In genomic region chr16:56787185-56787584, GRCh38 we compare ENCODE assay signal across 1 cellular context.
TF ChIP-seq lines count a peak whose summit lies in the region.

No MANE protein-coding gene starts in this region.

TF ChIP-seq in IMR-90, 13 proteins besides CTCF, POLR2A, EP300 and RAD21 (continued from another document):
- TF ChIP-seq ELK1 (IDR thresholded peaks at IDR 0.05; ENCODE audit: borderline replicate concordance, low read depth, low read length) = no peak
- TF ChIP-seq RCOR1 (IDR thresholded peaks at IDR 0.05; ENCODE audit: insufficient replicate concordance, low read length) = no peak
- TF ChIP-seq CHD1 (IDR thresholded peaks at IDR 0.05; ENCODE audit: low read depth, low read length) = no peak
- TF ChIP-seq CEBPB (IDR thresholded peaks at IDR 0.05; ENCODE audit: low read depth, low read length) = no peak
- TF ChIP-seq USF2 (IDR thresholded peaks at IDR 0.05; ENCODE audit: low read depth, low read length) = no peak
- no peak for TF ChIP-seq MAFK (IDR thresholded peaks at IDR 0.05; ENCODE audit: low read depth, low read length)
- no peak for TF ChIP-seq MAZ (IDR thresholded peaks at IDR 0.05; ENCODE audit: borderline replicate concordance, low read depth, low read length)
- no peak for TF ChIP-seq MXI1 (IDR thresholded peaks at IDR 0.05; ENCODE audit: borderline replicate concordance, low read depth, low read length)
- no peak for TF ChIP-seq SMC3 (IDR thresholded peaks at IDR 0.05; ENCODE audit: low read depth, low read length)
TF ChIP-seq in IMR-90: peak in this region for 0.
